ENCODE assay signal across 19 cellular contexts in genomic region chr7:32481921-32482320, GRCh38.
"Had no signal": no experiment of that assay in that cellular context is flagged by ENCODE, and none has a peak within 500 bp of the region (broad histone marks: within the 10 kb centered on the region; RNA-seq: fewer than 3 reads in every experiment).

No MANE protein-coding gene starts in this region.

- H3K9me3 ChIP-seq: left lung, upper lobe of left lung had no signal

- ATAC-seq: activated CD4-positive, alpha-beta T cell treated with anti-CD3 and anti-CD28 coated beads for 36 hours; activated T-cell treated with anti-CD3 and anti-CD28 coated beads, Interleukin-2, amount 50 U/mL, for 72 hours; left lung; stimulated activated naive CD8-positive, alpha-beta T cell treated with anti-CD3 and anti-CD28 coated beads, Interleukin-15, Interleukin-2, amounts not matched to agents 100 U/mL and 50 U/mL, for 24 hours had no signal

- H3K27ac ChIP-seq: epithelial cell of prostate, left lung, upper lobe of left lung had no signal

- H3K4me3 ChIP-seq: left lung, upper lobe of left lung had no signal

- H3K27me3 ChIP-seq: left lung, upper lobe of left lung had no signal

- H3K4me1 ChIP-seq: left lung, upper lobe of left lung had no signal

- DNase-seq: activated B cell treated with CpG ODN at 0.5 μM for 24 hours; activated CD4-positive, alpha-beta memory T cell treated with anti-CD3 and anti-CD28 coated beads for 36 hours; activated CD4-positive, alpha-beta T cell treated with anti-CD3 and anti-CD28 coated beads for 36 hours; activated effector memory CD4-positive, alpha-beta T cell treated with Interleukin-2 at 50 U/mL for 16 hours; activated naive CD4-positive, alpha-beta T cell treated with anti-CD3 and anti-CD28 coated beads for 36 hours; activated naive CD8-positive, alpha-beta T cell treated with anti-CD3 and anti-CD28 coated beads, Interleukin-2, amount 10 ng/mL, durations not matched to agents 7 days and 5 days; activated T-cell treated with anti-CD3 and anti-CD28 coated beads, Interleukin-2, amount 50 U/mL, for 72 hours; amniotic stem cell; cerebellar nuclear complex; cortex of kidney; kidney; left lung; posterior cingulate gyrus; stimulated activated CD4-positive, alpha-beta T cell treated with anti-CD3 and anti-CD28 coated beads, Interleukin-4, amount 100 ng/mL, for 24 hours; stimulated activated naive CD8-positive, alpha-beta T cell treated with anti-CD3 and anti-CD28 coated beads, Interleukin-15, Interleukin-2, amounts not matched to agents 100 U/mL and 50 U/mL, for 24 hours; T1000; upper lobe of left lung had no signal

- FAIRE-seq: bronchial epithelial cell, kidney had no signal
